Comparison of ENCODE assay signal across 1 cellular context in the genomic region with DNA sequence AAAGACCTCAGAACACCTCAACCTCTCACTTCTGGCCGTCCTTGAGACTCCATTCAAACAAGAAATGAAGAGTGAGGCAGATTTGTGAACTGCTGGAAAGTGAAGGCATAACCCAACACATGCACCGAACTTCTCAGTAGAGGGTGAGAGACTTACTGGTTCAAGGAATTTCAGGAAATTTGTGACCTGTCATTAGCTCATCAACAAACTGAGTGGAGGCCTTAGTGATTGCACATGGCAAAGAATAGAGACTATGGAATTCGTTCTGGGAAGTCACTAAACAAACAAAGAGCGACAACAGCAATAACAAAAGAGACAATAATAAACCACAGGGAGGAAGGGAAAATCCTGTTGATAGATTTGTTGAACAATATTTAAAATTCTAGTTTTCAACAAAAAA.
TF ChIP-seq lines count a peak whose summit lies in the region.

No MANE protein-coding gene starts in this region.

TF ChIP-seq in IMR-90, 13 proteins besides CTCF, POLR2A, EP300 and RAD21:
- TF ChIP-seq MAZ (IDR thresholded peaks at IDR 0.05; ENCODE audit: borderline replicate concordance, low read depth, low read length) (no peak), CEBPB (IDR thresholded peaks at IDR 0.05; ENCODE audit: low read depth, low read length) (no peak), RCOR1 (IDR thresholded peaks at IDR 0.05; ENCODE audit: insufficient replicate concordance, low read length) (no peak), NFE2L2 (IDR thresholded peaks at IDR 0.05; ENCODE audit: low read depth, low read length) (no peak), SMC3 (IDR thresholded peaks at IDR 0.05; ENCODE audit: low read depth, low read length) (no peak), MXI1 (IDR thresholded peaks at IDR 0.05; ENCODE audit: borderline replicate concordance, low read depth, low read length) (no peak), USF2 (IDR thresholded peaks at IDR 0.05; ENCODE audit: low read depth, low read length) (no peak), FOS (IDR thresholded peaks at IDR 0.05; ENCODE audit: low read depth, low read length) (no peak), MAFK (IDR thresholded peaks at IDR 0.05; ENCODE audit: low read depth, low read length) (no peak)
